Comparison of ENCODE assay signal across 11 cellular contexts in the genomic region with DNA sequence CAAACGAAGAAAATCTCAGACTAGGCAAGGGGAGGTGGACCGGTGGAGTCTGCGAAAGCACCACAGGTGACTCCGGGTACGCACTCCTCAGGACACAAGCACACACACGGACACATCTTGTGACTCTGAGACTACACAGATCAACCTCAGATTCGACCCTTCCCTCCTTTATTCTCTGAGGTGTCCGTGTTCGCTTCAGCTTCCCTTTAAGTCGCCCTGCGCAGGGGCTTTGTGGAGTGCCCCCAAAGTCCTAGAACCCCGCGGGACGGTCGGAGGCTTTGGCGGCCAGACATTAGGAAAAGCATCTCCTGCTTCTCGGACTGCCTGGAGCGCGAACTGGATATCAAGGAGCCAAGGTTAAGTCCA. TPM values are rescaled to one million over a fixed set of nuclear protein-coding genes. Genes with fewer than 3 reads are reported as not detected.
DNase-seq lines count a peak whose midpoint lies in the region; ATAC-seq, FAIRE-seq and TF ChIP-seq lines count a peak whose summit lies in the region.
"Had no signal": no experiment of that assay in that cellular context is flagged by ENCODE, and none has a peak within 500 bp of the region (broad histone marks: within the 10 kb centered on the region; RNA-seq: fewer than 3 reads in every experiment).

No MANE protein-coding gene starts in this region.

- DNase-seq in IMR-90 (no peak), H1 (ENCODE audit: low read depth in 1 of 2, low spot score in 2 of 2) (no peak), neuronal stem cell (ENCODE audit: low spot score) (peak; percentile 15), SW 1271 (lab: John Stamatoyannopoulos, UW) (no peak)
- DNase-seq in activated naive CD4-positive, alpha-beta T cell treated with anti-CD3 and anti-CD28 coated beads for 36 hours = no peak
- DNase-seq: DND-41, Karpas-422 had no signal

- POLR2A ChIA-PET in IMR-90 (lab: Charles Lee; ENCODE audit: unreplicated experiment) (no interaction called here), H1 (lab: Charles Lee; ENCODE audit: partially characterized antibody) (interaction anchor here (0.9 kb wide), 1 partner anchor 52 kb away, joined by 3 read pairs; no protein-coding TSS in a partner anchor)

- H3K56ac ChIP-seq in IMR-90 (ENCODE audit: extremely low read depth, insufficient read depth, low read length) (no peak overlapping the region), H1 (replicated peaks; ENCODE audit: insufficient read length, low read depth, low read length) (no peak overlapping the region)

- no peak overlapping the region for H3K9ac ChIP-seq in IMR-90 (ENCODE audit: low read depth, low read length)
- 0 out of 7 replicates have a peak overlapping the region, but pooled peaks of 1 of the 4 experiments have one; percentile 27 for H3K9ac ChIP-seq in H1 (replicated peaks in 1 of 4; ENCODE audit: extremely low read depth in 1 of 4, low read depth in 3 of 4, low read length in 3 of 4)
- H3K9ac ChIP-seq in neuronal stem cell (ENCODE audit: low read depth, low read length, poor library complexity) = no peak overlapping the region

- H3K27ac ChIP-seq in ACC112 (ENCODE audit: low read depth, low read length) (no peak overlapping the region), IMR-90 (ENCODE audit: insufficient read depth, low read length) (no peak overlapping the region), H1 (ENCODE audit: low read depth, low read length) (no peak overlapping the region), neuronal stem cell (replicated peaks; ENCODE audit: low read length) (no peak overlapping the region)

- H3K18ac ChIP-seq in IMR-90 (ENCODE audit: low read depth, low read length) = no peak overlapping the region
- H3K18ac ChIP-seq in H1 (ENCODE audit: extremely low read depth, low read length) = no peak overlapping the region
- H3K18ac ChIP-seq in neuronal stem cell (ENCODE audit: low read length) = peak overlapping the region; percentile 60

- no peak overlapping the region for H3K27ac Mint-ChIP-seq in activated naive CD4-positive, alpha-beta T cell treated with anti-CD3 and anti-CD28 coated beads for 36 hours
- H3K27ac Mint-ChIP-seq: T-cell had no signal

- H2AK9ac ChIP-seq in IMR-90 (replicated peaks; ENCODE audit: low read depth, low read length, poor library complexity) = peak overlapping the region; percentile 37

- TF ChIP-seq RAD21 in IMR-90 (IDR thresholded peaks at IDR 0.05; ENCODE audit: low read length) = no peak
- no peak for TF ChIP-seq RAD21 in H1 (IDR thresholded peaks at IDR 0.05 in 1 of 2, conservative IDR thresholded peaks at IDR 0.05 in 1 of 2; ENCODE audit: low read depth in 2 of 2, low read length in 2 of 2)

- H4K8ac ChIP-seq in IMR-90 (ENCODE audit: low read depth in 2 of 2, low read length in 2 of 2) (no peak overlapping the region), H1 (ENCODE audit: extremely low read depth, insufficient read depth, low read length) (no peak overlapping the region), neuronal stem cell (ENCODE audit: low read depth, low read length) (no peak overlapping the region)

- H3K36me3 Mint-ChIP-seq in activated naive CD4-positive, alpha-beta T cell treated with anti-CD3 and anti-CD28 coated beads for 36 hours (ENCODE audit: low read depth) = no peaks in the 10 kb centered on the region
- H3K36me3 Mint-ChIP-seq: T-cell had no signal

- H3K36me3 ChIP-seq in ACC112 (ENCODE audit: insufficient read depth, low read length) (no peaks in the 10 kb centered on the region), IMR-90 (ENCODE audit: control insufficient read depth, insufficient read depth, low read length) (no peaks in the 10 kb centered on the region), H1 (ENCODE audit: control insufficient read depth in 2 of 4, insufficient read depth in 4 of 4, low read length in 3 of 4) (no peaks in the 10 kb centered on the region), neuronal stem cell (replicated peaks in 1 of 2; ENCODE audit: control insufficient read depth in 2 of 2, insufficient read depth in 2 of 2, low read length in 2 of 2) (no peaks in the 10 kb centered on the region)

- H3K9me3 Mint-ChIP-seq in activated naive CD4-positive, alpha-beta T cell treated with anti-CD3 and anti-CD28 coated beads for 36 hours = no peaks in the 10 kb centered on the region
- H3K9me3 Mint-ChIP-seq: T-cell had no signal

- no peaks in the 10 kb centered on the region for H3K4me1 ChIP-seq in ACC112 (ENCODE audit: control insufficient read depth, insufficient read depth, low read length, unreplicated experiment)
- H3K4me1 ChIP-seq in IMR-90 (ENCODE audit: control insufficient read depth, insufficient read depth, low read length) = peaks cover 2% of the 10 kb centered on the region; the same call in 1 of the 2 replicates
- peaks cover 3 to 15% (median 8%) of the 10 kb centered on the region in 4 experiments; a peak in 6 of 7 replicates for H3K4me1 ChIP-seq in H1 (replicated peaks in 1 of 4; ENCODE audit: control insufficient read depth in 3 of 4, insufficient read depth in 4 of 4, low read length in 3 of 4)
- peaks cover 7 to 9% of the 10 kb centered on the region in 2 donors for H3K4me1 ChIP-seq in neuronal stem cell (ENCODE audit: control insufficient read depth in 2 of 2, insufficient read depth in 1 of 2, low read depth in 1 of 2, low read length in 2 of 2)

- H4K20me1 ChIP-seq in IMR-90 (ENCODE audit: insufficient read depth, low read length) (no peaks in the 10 kb centered on the region), H1 (replicated peaks in 1 of 2; ENCODE audit: control insufficient read depth in 1 of 2, insufficient read depth in 2 of 2, low read length in 2 of 2) (no peaks in the 10 kb centered on the region)

- peak overlapping the region; percentile 76 for H3K4me3 ChIP-seq in ACC112 (ENCODE audit: low read depth, low read length)
- H3K4me3 ChIP-seq in IMR-90 (ENCODE audit: insufficient read depth, low read depth, low read length) = no peak overlapping the region
- H3K4me3 ChIP-seq in H1 (ENCODE audit: extremely low read depth in 1 of 4, insufficient read depth in 2 of 4, low read depth in 3 of 4, low read length in 4 of 4) = peak overlapping the region; percentile 48 to 68 (median 56); a peak in 7 of 8 replicates
- H3K4me3 ChIP-seq in neuronal stem cell (ENCODE audit: low read length in 2 of 2) = peak overlapping the region in 1 of 2 donors; percentile 77

- dilution Hi-C loops in IMR-90 (cut with HindIII; ENCODE audit: low sequenced_read_pairs, unreplicated experiment) = no loop called here

- TF ChIP-seq POLR2A in IMR-90 (IDR thresholded peaks at IDR 0.05; ENCODE audit: low read depth, low read length) (no peak), H1 (IDR thresholded peaks at IDR 0.05; ENCODE audit: control extremely low read depth in 1 of 2, low read depth in 2 of 2, low read length in 2 of 2) (no peak)

- BruUV-seq in IMR-90 (replicated peaks; lab: Mats Ljungman, UMichigan) = no TSS peak

- TF ChIP-seq CTCF in IMR-90 (conservative IDR thresholded peaks at IDR 0.05; ENCODE audit: low read depth, low read length) (no peak), H1 (IDR thresholded peaks at IDR 0.05; ENCODE audit: control extremely low read depth in 1 of 3, insufficient read depth in 1 of 3, low read depth in 1 of 3, low read length in 3 of 3) (no peak)

- intact Hi-C loops in IMR-90 (cut with micrococcal nuclease) = no loop called here
- intact Hi-C loops in activated naive CD4-positive, alpha-beta T cell treated with anti-CD3 and anti-CD28 coated beads for 36 hours (cut with micrococcal nuclease) = no loop called here

- H3K14ac ChIP-seq in IMR-90 (replicated peaks; ENCODE audit: low read depth, low read length) = no peak overlapping the region
- no peak overlapping the region for H3K14ac ChIP-seq in H1 (ENCODE audit: insufficient read length)
- H3K14ac ChIP-seq in neuronal stem cell (ENCODE audit: low read length) = no peak overlapping the region

- H3K27me3 Mint-ChIP-seq in activated naive CD4-positive, alpha-beta T cell treated with anti-CD3 and anti-CD28 coated beads for 36 hours (ENCODE audit: low read depth) = peaks cover 48% of the 10 kb centered on the region

- H3K4me2 ChIP-seq in IMR-90 (ENCODE audit: low read depth, low read length) = no peak overlapping the region; the same call in 1 of the 2 replicates
- peak overlapping the region; percentile 96 to 98 for H3K4me2 ChIP-seq in H1 (ENCODE audit: insufficient read depth in 1 of 2, low read depth in 2 of 2, low read length in 2 of 2)
- peak overlapping the region; percentile 95 for H3K4me2 ChIP-seq in neuronal stem cell (ENCODE audit: insufficient read depth, low read length, poor library complexity, severe bottlenecking)

- no peak overlapping the region for H2AK5ac ChIP-seq in IMR-90 (ENCODE audit: low read depth, low read length)
- no peak overlapping the region for H2AK5ac ChIP-seq in H1 (ENCODE audit: low read depth, low read length)
- no peak overlapping the region for H2AK5ac ChIP-seq in neuronal stem cell (ENCODE audit: low read depth, low read length)

- no peak overlapping the region for H2BK15ac ChIP-seq in IMR-90 (ENCODE audit: low read depth, low read length)
- no peak overlapping the region for H2BK15ac ChIP-seq in H1 (ENCODE audit: low read length)
- peak overlapping the region; percentile 6 for H2BK15ac ChIP-seq in neuronal stem cell (ENCODE audit: low read length)

- in situ Hi-C loops in IMR-90 (cut with MboI; ENCODE audit: low sequenced_read_pairs) = no loop called here

- no peaks in the 10 kb centered on the region for H3K9me1 ChIP-seq in IMR-90 (ENCODE audit: insufficient read depth, low read length)

- H3K79me1 ChIP-seq in IMR-90 (ENCODE audit: low read depth in 1 of 2, low read length in 2 of 2) = no peaks in the 10 kb centered on the region
- H3K79me1 ChIP-seq in H1 (ENCODE audit: low read depth, low read length) = no peaks in the 10 kb centered on the region
- H3K79me1 ChIP-seq in neuronal stem cell (ENCODE audit: low read depth, low read length) = no peaks in the 10 kb centered on the region

- H2AFZ ChIP-seq in ACC112 (ENCODE audit: low read length, unreplicated experiment) = no peak overlapping the region
- H2AFZ ChIP-seq in IMR-90 (replicated peaks; ENCODE audit: low read length, poor library complexity) = no peak overlapping the region
- H2AFZ ChIP-seq in H1 (ENCODE audit: low read length) = 0 out of 2 replicates have a peak overlapping the region, but pooled peaks have one; percentile 1
- peak overlapping the region; percentile 49 for H2AFZ ChIP-seq in neuronal stem cell (ENCODE audit: low read length)

- H3K23me2 ChIP-seq in H1 (ENCODE audit: low read depth, low read length) = peaks cover 14% of the 10 kb centered on the region

- CTCF ChIA-PET in IMR-90 (lab: Yijun Ruan, JAX) = no interaction called here
- CTCF ChIA-PET in H1 (lab: Charles Lee; ENCODE audit: partially characterized antibody) = interaction anchor here (0.9 to 1.1 kb wide), 2 partner anchors 93 to 121 kb away, joined by 3 read pairs; no protein-coding TSS in a partner anchor
- CTCF ChIA-PET in activated naive CD4-positive, alpha-beta T cell treated with anti-CD3 and anti-CD28 coated beads for 36 hours (lab: Charles Lee) = interaction anchor here (1.1 kb wide), 1 partner anchor 179 kb away, joined by 3 read pairs; no protein-coding TSS in a partner anchor

- H3K4me1 Mint-ChIP-seq in activated naive CD4-positive, alpha-beta T cell treated with anti-CD3 and anti-CD28 coated beads for 36 hours (ENCODE audit: low read depth) = peaks cover 3% of the 10 kb centered on the region

- H2BK20ac ChIP-seq in IMR-90 (ENCODE audit: low read depth, low read length) = no peak overlapping the region
- no peak overlapping the region for H2BK20ac ChIP-seq in H1 (ENCODE audit: low read length)

- no peak overlapping the region for H2BK12ac ChIP-seq in H1 (ENCODE audit: low read depth, low read length)
- H2BK12ac ChIP-seq in neuronal stem cell (ENCODE audit: low read length) = no peak overlapping the region

- H3K23ac ChIP-seq in IMR-90 (ENCODE audit: low read depth, low read length) (no peak overlapping the region), H1 (ENCODE audit: insufficient read length) (no peak overlapping the region), neuronal stem cell (ENCODE audit: low read depth, low read length, poor library complexity) (peak overlapping the region; percentile 45)

- H3K27me3 ChIP-seq in ACC112 (ENCODE audit: insufficient read depth, low read length) (peaks cover 66% of the 10 kb centered on the region), IMR-90 (ENCODE audit: control insufficient read depth, insufficient read depth, low read length) (peaks cover 74% of the 10 kb centered on the region), H1 (replicated peaks in 1 of 4; ENCODE audit: control insufficient read depth in 3 of 4, extremely low read depth in 1 of 4, insufficient read depth in 3 of 4, low read length in 3 of 4) (peaks cover 35 to 50% (median 43%) of the 10 kb centered on the region in 4 experiments), neuronal stem cell (ENCODE audit: control insufficient read depth in 3 of 3, insufficient read depth in 3 of 3, low read depth in 1 of 3, low read length in 3 of 3) (peaks cover 10 to 81% (median 36%) of the 10 kb centered on the region in 3 experiments)

- no peak overlapping the region for H3K4me3 Mint-ChIP-seq in activated naive CD4-positive, alpha-beta T cell treated with anti-CD3 and anti-CD28 coated beads for 36 hours

- H3K79me2 ChIP-seq in ACC112 (ENCODE audit: control insufficient read depth, insufficient read depth, low read length, unreplicated experiment) (no peaks in the 10 kb centered on the region), H1 (ENCODE audit: control insufficient read depth in 1 of 2, insufficient read depth in 2 of 2, low read length in 2 of 2) (no peaks in the 10 kb centered on the region)

- ATAC-seq in IMR-90 (ENCODE audit: low read depth) = no peak
- ATAC-seq in GM18517 (IDR thresholded peaks at IDR 0.05; ENCODE audit: unreplicated experiment) = no peak
- ATAC-seq in GM18520 (IDR thresholded peaks at IDR 0.05; ENCODE audit: unreplicated experiment) = no peak
- ATAC-seq: T-cell had no signal

- H2BK120ac ChIP-seq in IMR-90 (ENCODE audit: low read depth, low read length) (no peak overlapping the region), H1 (replicated peaks; ENCODE audit: low read depth, low read length) (no peak overlapping the region), neuronal stem cell (ENCODE audit: low read depth, low read length) (no peak overlapping the region)

- H3K9me3 ChIP-seq in IMR-90 (ENCODE audit: control insufficient read depth, insufficient read depth, low read length) (0 out of 2 replicates have a peak, but pooled peaks cover 2% of the 10 kb centered on the region), H1 (ENCODE audit: insufficient read depth in 2 of 2, low read depth in 1 of 2, low read length in 1 of 2) (no peaks in the 10 kb centered on the region), neuronal stem cell (replicated peaks in 1 of 2; ENCODE audit: control insufficient read depth in 2 of 2, insufficient read depth in 1 of 2, low read depth in 1 of 2, low read length in 2 of 2) (no peaks in the 10 kb centered on the region)

- no peak for TF ChIP-seq EP300 in H1 (IDR thresholded peaks at IDR 0.05; ENCODE audit: borderline replicate concordance in 1 of 2, low read depth in 2 of 2, low read length in 2 of 2)

- H4K5ac ChIP-seq in IMR-90 (ENCODE audit: low read depth, low read length) = no peak overlapping the region
- no peak overlapping the region for H4K5ac ChIP-seq in H1 (ENCODE audit: insufficient read length, low read depth, low read length)

- H3K4ac ChIP-seq in IMR-90 (ENCODE audit: low read depth, low read length) (no peak overlapping the region), H1 (replicated peaks; ENCODE audit: insufficient read length, low read depth, low read length) (no peak overlapping the region), neuronal stem cell (ENCODE audit: low read length) (no peak overlapping the region)

- H2BK5ac ChIP-seq in IMR-90 (ENCODE audit: low read depth, low read length, poor library complexity, severe bottlenecking) = no peak overlapping the region
- H2BK5ac ChIP-seq in H1 (ENCODE audit: low read depth, low read length) = no peak overlapping the region
- H2BK5ac ChIP-seq in neuronal stem cell (ENCODE audit: low read length) = no peak overlapping the region

- 5% methylated on average over 8 of the region's 19 CpGs; no CpG with 5 or more reads in 1 of the 2 experiments for WGBS in IMR-90 (ENCODE audit: extremely low coverage in 2 of 2, insufficient read length in 1 of 2), 2 experiments
- 8% methylated on average over 19 of the region's 19 CpGs; no CpG with 5 or more reads in 1 of the 2 experiments for WGBS in H1 (ENCODE audit: extremely low coverage in 1 of 2, insufficient coverage in 1 of 2, insufficient read length in 1 of 2, insufficient replicate concordance in 2 of 2, low coverage in 1 of 2, low lambda C conversion rate in 2 of 2, missing lambda C conversion rate in 1 of 2), 2 experiments
- no CpG with 5 or more reads among the region's 19 CpGs for WGBS in neuronal stem cell (ENCODE audit: extremely low coverage in 2 of 2, insufficient read length in 2 of 2, insufficient replicate concordance in 1 of 2), 2 donors

- H4K91ac ChIP-seq in IMR-90 (ENCODE audit: insufficient read depth, low read depth, low read length) (no peak overlapping the region), H1 (replicated peaks; ENCODE audit: insufficient read length, low read length) (no peak overlapping the region), neuronal stem cell (ENCODE audit: low read depth, low read length, poor library complexity) (no peak overlapping the region)

- FAIRE-seq in H1 (lab: Jason Lieb, UNC) = no peak

RNA-seq across cellular contexts. Expression of a gene that starts 0.8 kb away (rescaled TPM):
- 2.5 and 4.1 TPM in 2 replicates for total RNA-seq in IMR-90 (2012; rRNA removed)
- polyA plus RNA-seq in IMR-90 (2012; rRNA removed) (1.2 and 1.8 TPM in 2 replicates), H1 (2011; rRNA removed) (0.13 and 0.48 TPM in 2 replicates)
- polyA plus RNA-seq in IMR-90 (2012; cell fraction: cytosol; rRNA removed) = 0.61 and 1.7 TPM in 2 replicates
- 0.34 and 0.88 TPM in 2 replicates for polyA plus RNA-seq in IMR-90 (2012; cell fraction: nucleus; rRNA removed; ENCODE audit: low replicate concordance)
- 0.30 TPM in 1 of 2 replicates, not detected in the other for total RNA-seq in H1 (2021; fragmentation: NEBNext Ultra II Directional; extraction: Animal tissue kit (Norgen Biotek cat#: 25700))
- polyA plus RNA-seq in H1 (2011; cell fraction: cytosol; rRNA removed) = 0.05 TPM
- 0.30 TPM for polyA plus RNA-seq in H1 (2011; cell fraction: nucleus; rRNA removed)
- 0.07 to 0.31 TPM (median 0.15 TPM) in 4 replicates for polyA plus RNA-seq in H1 (2012, experiment 1 of 2)
- polyA plus RNA-seq in H1 (2012, experiment 2 of 2) = not detected
- 0.20 TPM for polyA plus RNA-seq in H1 (2013, experiment 1 of 2)
- polyA plus RNA-seq in H1 (2013, experiment 2 of 2) = 0.13 TPM
- polyA minus RNA-seq in H1 (2011; rRNA and poly(A)+ RNA removed) = 0.22 and 0.34 TPM in 2 replicates
- not detected for polyA minus RNA-seq in H1 (2011; cell fraction: cytosol; rRNA and poly(A)+ RNA removed)
- 0.50 TPM for polyA minus RNA-seq in H1 (2011; cell fraction: nucleus; rRNA and poly(A)+ RNA removed)
- polyA plus RNA-seq in neuronal stem cell (2013, experiment 1 of 2) = 0.21 TPM
- polyA plus RNA-seq in neuronal stem cell (2013, experiment 2 of 2) = 0.28 TPM
- total RNA-seq in activated naive CD4-positive, alpha-beta T cell treated with anti-CD3 and anti-CD28 coated beads for 36 hours = under 1 TPM; 0.25 to 0.98 TPM

Comparison
In these comparisons a context has a peak if more than half of its experiments do, and no peak if none do; other contexts are left out.
1. H2AFZ ChIP-seq: peak in H1 (single experiment) and neuronal stem cell (single experiment); none in ACC112 (single experiment) and IMR-90 (single experiment).